14 cellular contexts compared by ENCODE assay signal in the genomic region with DNA sequence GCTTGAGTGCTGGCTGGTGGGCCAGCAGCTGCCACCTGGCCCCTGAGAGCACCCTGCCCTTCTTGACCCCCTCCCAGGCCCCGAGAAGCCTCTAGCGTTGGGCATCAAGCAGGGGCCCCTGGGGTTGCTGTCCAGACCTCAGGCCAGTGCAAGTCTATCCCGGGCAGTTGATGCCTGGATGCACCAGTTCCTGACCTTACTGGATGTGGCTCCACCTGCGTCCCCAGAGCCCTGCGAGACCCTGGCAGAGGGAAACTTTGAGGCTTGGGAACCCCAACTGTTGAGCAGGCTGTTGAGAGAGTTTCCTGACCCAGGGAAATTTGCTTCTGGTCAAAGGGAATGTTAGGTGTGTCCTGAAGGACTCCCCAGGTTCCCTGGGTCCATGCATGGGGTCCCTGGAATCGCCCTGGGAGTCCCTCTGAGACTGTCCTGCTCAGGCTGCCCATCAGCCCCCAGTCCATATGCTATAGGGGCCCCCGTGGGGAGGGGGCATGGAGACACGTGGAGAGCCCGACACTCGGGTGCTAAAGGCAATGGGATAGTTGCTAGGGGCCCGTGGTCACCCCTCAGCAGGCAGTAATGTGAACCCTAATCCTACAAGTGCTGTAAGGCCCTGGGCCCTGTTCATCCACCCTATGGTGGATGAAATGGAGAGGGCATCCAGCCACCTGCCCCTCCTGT. TPM values are rescaled to one million over a fixed set of nuclear protein-coding genes. Genes with fewer than 3 reads are reported as not detected.
DNase-seq lines count a peak whose midpoint lies in the region; ATAC-seq, FAIRE-seq and TF ChIP-seq lines count a peak whose summit lies in the region.
"Had no signal": no experiment of that assay in that cellular context is flagged by ENCODE, and none has a peak within 500 bp of the region (broad histone marks: within the 10 kb centered on the region; RNA-seq: fewer than 3 reads in every experiment).

No MANE protein-coding gene starts in this region.

- no peaks in the 10 kb centered on the region; the same call in none of the 2 replicates for H4K20me1 ChIP-seq in K562 (replicated peaks; ENCODE audit: control insufficient read depth, insufficient read depth, low read length)
- no peaks in the 10 kb centered on the region for H4K20me1 ChIP-seq in hepatocyte (ENCODE audit: insufficient read depth, poor library complexity, severe bottlenecking)

- POLR2A ChIA-PET in K562 (lab: Yijun Ruan, JAX), result interaction anchor here (1.4 kb wide), 1 partner anchor 98 kb away, joined by 3 read pairs; no protein-coding TSS in a partner anchor

- H3K4me3 ChIP-seq in left ventricle myocardium inferior (no peak overlapping the region), K562 (no peak overlapping the region), right lobe of liver (no peak overlapping the region), hepatocyte (no peak overlapping the region)
- H3K4me3 ChIP-seq: lung, SK-N-MC, thoracic aorta had no signal

- WGBS in K562 (ENCODE audit: insufficient coverage, low coverage, missing lambda C conversion rate), result 5% methylated on average over 11 of the region's 11 CpGs
- no CpG with 5 or more reads among the region's 11 CpGs for WGBS in right lobe of liver (ENCODE audit: insufficient coverage, low coverage, low lambda C conversion rate, missing lambda C conversion rate)
- 77% methylated on average over 11 of the region's 11 CpGs for WGBS in hepatocyte (ENCODE audit: low lambda C conversion rate, missing lambda C conversion rate)

- no peaks in the 10 kb centered on the region for H3K9me2 ChIP-seq in hepatocyte (replicated peaks; ENCODE audit: insufficient read depth)

- no peaks in the 10 kb centered on the region for H3K9me3 ChIP-seq in left ventricle myocardium inferior (replicated peaks)
- no peaks in the 10 kb centered on the region for H3K9me3 ChIP-seq in K562 (replicated peaks; ENCODE audit: control insufficient read depth, insufficient read depth, low read depth, low read length)
- no peaks in the 10 kb centered on the region for H3K9me3 ChIP-seq in right lobe of liver
- no peaks in the 10 kb centered on the region for H3K9me3 ChIP-seq in hepatocyte (ENCODE audit: low read depth)
- H3K9me3 ChIP-seq: thoracic aorta had no signal

- in situ Hi-C loops in K562 (cut with MboI), result loop anchor here (10.0 kb wide), 1 partner anchor 407 kb away; no protein-coding TSS in a partner anchor

- no peak for TF ChIP-seq EP300 in K562 (IDR thresholded peaks at IDR 0.05; ENCODE audit: low read length)

- CTCF ChIA-PET in K562 (lab: Yijun Ruan, JAX; ENCODE audit: low intra/inter-chr PET ratio), result interaction anchor here (0.6 to 3.6 kb wide), 4 partner anchors 79 to 419 kb away, joined by 3 to 68 read pairs (median 16); no protein-coding TSS in a partner anchor

- TF ChIP-seq CTCF in left ventricle myocardium inferior (IDR thresholded peaks at IDR 0.05; ENCODE audit: borderline replicate concordance) (no peak), K562 (IDR thresholded peaks at IDR 0.05 in 2 of 3, conservative IDR thresholded peaks at IDR 0.05 in 1 of 3; ENCODE audit: insufficient read depth in 2 of 3, low read depth in 1 of 3, low read length in 3 of 3) (no peak), right lobe of liver (IDR thresholded peaks at IDR 0.05) (no peak), hepatocyte (IDR thresholded peaks at IDR 0.05; ENCODE audit: poor library complexity) (no peak)

- H3K36me3 ChIP-seq in left ventricle myocardium inferior (no peaks in the 10 kb centered on the region), K562 (ENCODE audit: control insufficient read depth, insufficient read depth, low read length) (no peaks in the 10 kb centered on the region), right lobe of liver (no peaks in the 10 kb centered on the region), hepatocyte (replicated peaks; ENCODE audit: insufficient read depth, low read depth) (no peaks in the 10 kb centered on the region)
- H3K36me3 ChIP-seq: thoracic aorta had no signal

- H3K4me2 ChIP-seq in K562 (ENCODE audit: insufficient read depth, low read length) (peak overlapping the region; percentile 17; the same call in 1 of the 2 replicates), hepatocyte (no peak overlapping the region)

- no peak for TF ChIP-seq RAD21 in K562 (CRISPR knock-in tag; conservative IDR thresholded peaks at IDR 0.05 in 1 of 2, IDR thresholded peaks at IDR 0.05 in 1 of 2)

- no peaks in the 10 kb centered on the region for H3K79me2 ChIP-seq in K562 (ENCODE audit: control insufficient read depth, insufficient read depth, low read length)
- no peaks in the 10 kb centered on the region for H3K79me2 ChIP-seq in hepatocyte

- H3K27ac ChIP-seq in left ventricle myocardium inferior (replicated peaks) (no peak overlapping the region), K562 (ENCODE audit: extremely low read depth, low read depth, low read length) (no peak overlapping the region), right lobe of liver (no peak overlapping the region), temporal lobe (ENCODE audit: low read depth, low read length) (peak overlapping the region; percentile 7), hepatocyte (no peak overlapping the region)
- H3K27ac ChIP-seq: SK-N-MC, thoracic aorta had no signal

- H3K27me3 ChIP-seq in left ventricle myocardium inferior (ENCODE audit: low read depth), result peaks cover 16% of the 10 kb centered on the region
- H3K27me3 ChIP-seq in K562 (ENCODE audit: control insufficient read depth in 2 of 2, insufficient read depth in 2 of 2, low read length in 2 of 2), result peaks cover 15 to 44% of the 10 kb centered on the region in 2 experiments; a peak in 4 of 5 replicates
- no peaks in the 10 kb centered on the region for H3K27me3 ChIP-seq in right lobe of liver
- no peaks in the 10 kb centered on the region for H3K27me3 ChIP-seq in hepatocyte

- BruUV-seq in K562 (replicated peaks; lab: Mats Ljungman, UMichigan), result no TSS peak

- no peaks in the 10 kb centered on the region for H3K9me1 ChIP-seq in K562 (ENCODE audit: control insufficient read depth, insufficient read depth, low read length)

- no peak for DNase-seq in Right ventricle myocardium superior
- no peak for DNase-seq in left ventricle myocardium inferior
- no peak for DNase-seq in K562 (ENCODE audit: extremely low read depth in 1 of 4, low spot score in 3 of 4)
- DNase-seq in right lobe of liver, result peak in 1 of 3 donors; percentile 52
- DNase-seq in hepatocyte (ENCODE audit: low spot score), result no peak
- DNase-seq in EL, result no peak
- DNase-seq: GOT3, NCI-H446 treated with DMSO at 0.1 percent for 48 hours had no signal

- H3K9ac ChIP-seq in K562 (ENCODE audit: insufficient read depth in 1 of 2, low read depth in 2 of 2, low read length in 2 of 2), result peak overlapping the region in 1 of 2 experiments; percentile 36; a peak in 2 of 4 replicates

- intact Hi-C loops in Right ventricle myocardium superior (cut with DNase I), result loop anchor here (2.0 to 5.0 kb wide), 2 partner anchors 87 to 404 kb away; no protein-coding TSS in a partner anchor
- intact Hi-C loops in left ventricle myocardium inferior (cut with micrococcal nuclease), result loop anchor here (10.0 kb wide), 2 partner anchors 87 to 407 kb away; no protein-coding TSS in a partner anchor
- intact Hi-C loops in K562 (cut with micrococcal nuclease), result loop anchor here (1.0 to 2.0 kb wide), 3 partner anchors 79 to 405 kb away; no protein-coding TSS in a partner anchor
- intact Hi-C loops in right lobe of liver (cut with DNase I), result loop anchor here (5.0 kb wide), 1 partner anchor 89 kb away; no protein-coding TSS in a partner anchor

- ATAC-seq in Right ventricle myocardium superior (ENCODE audit: poor library complexity) (peak; percentile 9), K562 (no peak; the same call in 2 of the 3 replicates), right lobe of liver (peak; percentile 3 to 25 (median 4)), HG03378 (IDR thresholded peaks at IDR 0.05; ENCODE audit: unreplicated experiment) (no peak)

- no peak for FAIRE-seq in K562 (lab: Jason Lieb, UNC)
- FAIRE-seq: small intestine had no signal

- no peak for TF ChIP-seq POLR2A in K562 (conservative IDR thresholded peaks at IDR 0.05)
- no peak for TF ChIP-seq POLR2A in right lobe of liver (IDR thresholded peaks at IDR 0.05)

- peaks cover 2% of the 10 kb centered on the region for H3K4me1 ChIP-seq in left ventricle myocardium inferior
- peaks cover 0 to 12% of the 10 kb centered on the region in 2 experiments; a peak in 1 of 5 replicates for H3K4me1 ChIP-seq in K562 (replicated peaks in 1 of 2; ENCODE audit: control insufficient read depth in 2 of 2, insufficient read depth in 2 of 2, low read length in 2 of 2)
- H3K4me1 ChIP-seq in right lobe of liver, result peaks cover 0 to 11% (median 4%) of the 10 kb centered on the region in 4 donors
- H3K4me1 ChIP-seq in hepatocyte (ENCODE audit: insufficient read depth), result no peaks in the 10 kb centered on the region

- H2AFZ ChIP-seq in K562 (ENCODE audit: low read depth, low read length) (no peak overlapping the region), hepatocyte (no peak overlapping the region)

TF ChIP-seq in K562, 482 proteins besides CTCF, POLR2A, EP300 and RAD21 (continues in another document):
- no peak for TF ChIP-seq CHD1 (IDR thresholded peaks at IDR 0.05; ENCODE audit: low read length)
- TF ChIP-seq HDAC3 (IDR thresholded peaks at IDR 0.05; ENCODE audit: borderline replicate concordance, partially characterized antibody), result no peak
- TF ChIP-seq ZFP1 (CRISPR knock-in tag; IDR thresholded peaks at IDR 0.05), result no peak
- no peak for TF ChIP-seq ZNF232 (CRISPR knock-in tag; IDR thresholded peaks at IDR 0.05)

RNA-seq across cellular contexts. Expression of a gene that starts 46.4 kb away (rescaled TPM):
- total RNA-seq in Right ventricle myocardium superior (12.0 TPM), left ventricle myocardium inferior (8.3 TPM), K562 (2014; rRNA removed) (14.2 and 16.6 TPM in 2 replicates), K562 (2014; rRNA removed; fragmentation: Illumina TruSeq; extraction: Trizol) (5.8 and 7.0 TPM in 2 replicates), K562 (2015; rRNA removed; fragmentation: Illumina TruSeq; extraction: Trizol) (9.8 and 11.5 TPM in 2 replicates), K562 (2021) (12.0 and 12.3 TPM in 2 replicates), right lobe of liver (1 to 10 TPM; 3.5 to 6.6 (median 4.6) TPM), temporal lobe (56.5 TPM), hepatocyte (35.6 and 36.7 TPM in 2 replicates)
- total RNA-seq in K562 (2011; cell fraction: chromatin; rRNA removed; ENCODE audit: low replicate concordance), result 9.2 and 21.1 TPM in 2 replicates
- total RNA-seq in K562 (2011; cell fraction: nucleolus; rRNA removed), result 12.4 and 14.0 TPM in 2 replicates
- 9.8 and 10.8 TPM in 2 replicates for total RNA-seq in K562 (2011; cell fraction: nucleoplasm; rRNA removed)
- polyA plus RNA-seq in K562 (2011; rRNA removed) (6.2 and 10.5 TPM in 2 replicates), K562 (2014; fragmentation: Illumina TruSeq; extraction: Trizol) (8.1 and 8.9 TPM in 2 replicates), K562 (2014; fragmentation: Nextera tagmentation; extraction: Ambion mirVana) (under 1 TPM; 0.62 to 0.66 TPM), K562 (2014; rRNA removed) (7.9 TPM in 2 replicates), hepatocyte (22.0 and 25.8 TPM in 2 replicates)
- 5.7 and 10.3 TPM in 2 replicates for polyA plus RNA-seq in K562 (2011; cell fraction: cytosol; rRNA removed)
- polyA plus RNA-seq in K562 (2011; cell fraction: nucleus; rRNA removed), result 8.2 and 16.3 TPM in 2 replicates
- 8.3 and 12.2 TPM in 2 replicates for polyA plus RNA-seq in K562 (2012)
- polyA minus RNA-seq in K562 (2011; rRNA and poly(A)+ RNA removed), result 13.4 and 22.4 TPM in 2 replicates
- 5.8 and 12.3 TPM in 2 replicates for polyA minus RNA-seq in K562 (2011; cell fraction: cytosol; rRNA and poly(A)+ RNA removed)
- polyA minus RNA-seq in K562 (2011; cell fraction: nucleus; rRNA and poly(A)+ RNA removed), result 9.4 and 11.8 TPM in 2 replicates

Comparison
In these comparisons a context has a peak if more than half of its experiments do, and no peak if none do; other contexts are left out.
1. ATAC-seq: peak in Right ventricle myocardium superior (single experiment) and right lobe of liver (4 of 4); none in K562 (single experiment) and HG03378 (single experiment).